In genomic region chr16:75111514-75112280, GRCh38 we compare ENCODE assay signal across 8 cellular contexts. TPM values are rescaled to one million over a fixed set of nuclear protein-coding genes. Genes with fewer than 3 reads are reported as not detected.
DNase-seq lines count a peak whose midpoint lies in the region; ATAC-seq and TF ChIP-seq lines count a peak whose summit lies in the region.

No MANE protein-coding gene starts in this region.

- no peak for TF ChIP-seq CTCF in parathyroid adenoma (IDR thresholded peaks at IDR 0.05)

- H3K27ac ChIP-seq in parathyroid adenoma: peak overlapping the region; percentile 98

- ATAC-seq in GM18502 (IDR thresholded peaks at IDR 0.05; ENCODE audit: poor library complexity, unreplicated experiment) (peak; percentile 3), HG03432 (IDR thresholded peaks at IDR 0.05; ENCODE audit: unreplicated experiment) (peak; percentile 1), HG03565 (IDR thresholded peaks at IDR 0.05; ENCODE audit: unreplicated experiment) (no peak), GM18909 (IDR thresholded peaks at IDR 0.05; ENCODE audit: poor library complexity, unreplicated experiment) (no peak)

- peak; percentile 2 for DNase-seq in cerebellum (ENCODE audit: low spot score)
- no peak for DNase-seq in epidermal melanocyte (ENCODE audit: insufficient read length, low spot score)
- DNase-seq in stimulated activated CD4-positive, alpha-beta T cell treated with anti-CD3 and anti-CD28 coated beads, Interleukin-2, amount 100 ng/mL, for 48 hours: no peak

- H2AFZ ChIP-seq in parathyroid adenoma: peak overlapping the region; percentile 68

- H3K9me3 ChIP-seq in parathyroid adenoma (ENCODE audit: control insufficient read depth, low read length): no peaks in the 10 kb centered on the region

- H3K79me2 ChIP-seq in parathyroid adenoma: peaks cover 2% of the 10 kb centered on the region

- H3K36me3 ChIP-seq in parathyroid adenoma (ENCODE audit: control insufficient read depth, insufficient read depth, low read length): no peaks in the 10 kb centered on the region

- no peaks in the 10 kb centered on the region for H3K27me3 ChIP-seq in parathyroid adenoma (ENCODE audit: control insufficient read depth, insufficient read depth, low read length)

- no peak overlapping the region for H3K4me2 ChIP-seq in parathyroid adenoma (ENCODE audit: low read length)

- H3K4me3 ChIP-seq in parathyroid adenoma (ENCODE audit: low read depth, low read length): no peak overlapping the region

- no peak overlapping the region for H3K9ac ChIP-seq in parathyroid adenoma

- peaks cover 41% of the 10 kb centered on the region for H3K4me1 ChIP-seq in parathyroid adenoma

RNA-seq across cellular contexts. Expression of gene LDHD, which starts 4.9 kb away (rescaled TPM):
- 1.00 TPM for total RNA-seq in cerebellum

RNA-seq across cellular contexts. Expression of gene ZFP1, which starts 36.6 kb away (rescaled TPM):
- total RNA-seq in cerebellum: 38.5 TPM

Comparison
In these comparisons a context has a peak if more than half of its experiments do, and no peak if none do; other contexts are left out.
1. ATAC-seq: peak in GM18502 (single experiment) and HG03432 (single experiment); none in HG03565 (single experiment) and GM18909 (single experiment).